In the genomic region with DNA sequence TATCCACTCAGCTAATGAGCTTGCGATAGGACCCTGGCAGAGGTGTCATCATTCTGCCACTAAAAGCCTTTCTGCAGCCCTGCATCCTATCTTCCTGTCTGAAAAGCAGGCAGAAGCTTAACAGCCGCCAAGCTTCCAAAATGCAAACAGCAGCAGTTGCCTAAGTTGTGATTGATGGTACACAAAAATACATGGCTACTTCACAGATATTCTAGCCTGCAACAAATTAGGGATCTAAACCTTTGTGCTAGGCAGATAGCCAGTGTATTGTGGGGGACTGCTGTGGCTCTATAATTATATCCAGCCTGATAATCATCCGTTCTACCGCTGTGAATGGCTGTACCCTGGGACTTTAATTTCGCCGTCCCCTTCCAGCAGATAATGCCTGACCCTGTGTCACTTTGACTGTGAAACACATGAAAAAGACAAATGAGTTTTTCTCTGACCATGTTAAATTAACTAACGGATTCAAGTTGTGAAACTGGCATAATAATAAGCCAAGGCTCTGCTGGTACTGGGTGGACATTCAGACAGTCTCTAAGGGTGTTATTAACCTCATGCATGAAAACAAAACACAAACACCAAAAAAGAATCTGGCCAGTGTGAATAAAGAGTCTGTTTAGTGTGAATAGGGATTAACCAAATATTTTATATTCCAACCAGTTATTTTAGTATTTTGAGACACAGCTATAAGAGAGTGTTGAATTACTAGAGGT, we compare ENCODE assay signal across 13 cellular contexts. TPM values are rescaled to one million over a fixed set of nuclear protein-coding genes. Genes with fewer than 3 reads are reported as not detected.
A peak's percentile ranks its signal among the peaks of the same experiment; 100 is the strongest.
DNase-seq lines count a peak whose midpoint lies in the region; ATAC-seq and TF ChIP-seq lines count a peak whose summit lies in the region.
"Had no signal": no experiment of that assay in that cellular context is flagged by ENCODE, and none has a peak within 500 bp of the region (broad histone marks: within the 10 kb centered on the region; RNA-seq: fewer than 3 reads in every experiment).

No MANE protein-coding gene starts in this region.

- no peaks in the 10 kb centered on the region for H4K20me1 ChIP-seq in SK-N-SH (ENCODE audit: insufficient read depth)

- in situ Hi-C loops in gastrocnemius medialis (cut with MboI; ENCODE audit: low sequenced_read_pairs in 4 of 4): no loop called here

- H3K9me2 ChIP-seq in SK-N-SH: no peaks in the 10 kb centered on the region

- DNase-seq in DMS 273 (lab: John Stamatoyannopoulos, UW; ENCODE audit: unreplicated experiment): peak; percentile 23
- no peak for DNase-seq in DMS 273 treated with DMSO at 0.1 percent for 48 hours (lab: John Stamatoyannopoulos, UW)
- DNase-seq in SK-N-SH: peak; percentile 48
- peak; percentile 61 for DNase-seq in left kidney (ENCODE audit: low read depth, low spot score)
- peak in 1 of 49 donors; percentile 6 for DNase-seq in substantia nigra (lab: John Stamatoyannopoulos, UW)
- DNase-seq in gastrocnemius medialis: no peak
- no peak for DNase-seq in effector CD4-positive, alpha-beta T cell
- DNase-seq: activated CD4-positive, CD25-positive, alpha-beta regulatory T cell; cortex of kidney; NCI-H526 treated with DMSO at 0.1 percent for 48 hours; stomach had no signal

- POLR2A ChIA-PET in SK-N-SH (lab: Yijun Ruan, JAX): interaction anchor here (0.6 kb wide), 1 partner anchor 1470 kb away, joined by 4 read pairs; no protein-coding TSS in a partner anchor

- H3K27ac ChIP-seq in SK-N-SH (ENCODE audit: low read depth in 2 of 2, low read length in 1 of 2) (peak overlapping the region in 1 of 2 experiments; percentile 98; a peak in 2 of 4 replicates), substantia nigra (ENCODE audit: low read depth, low read length, poor library complexity, severe bottlenecking) (peak overlapping the region; percentile 62), gastrocnemius medialis (no peak overlapping the region)
- H3K27ac ChIP-seq: 22Rv1, stomach had no signal

- H3K36me3 ChIP-seq in SK-N-SH (replicated peaks in 1 of 2; ENCODE audit: control insufficient read depth in 1 of 2, insufficient read depth in 2 of 2, low read length in 1 of 2) (no peaks in the 10 kb centered on the region), gastrocnemius medialis (no peaks in the 10 kb centered on the region)
- H3K36me3 ChIP-seq: stomach had no signal

- ATAC-seq in gastrocnemius medialis (no peak), HG03095 (IDR thresholded peaks at IDR 0.05; ENCODE audit: unreplicated experiment) (no peak)

- TF ChIP-seq RAD21 in SK-N-SH (IDR thresholded peaks at IDR 0.05; ENCODE audit: low read length): peak; percentile 27

- H3K9ac ChIP-seq in SK-N-SH: no peak overlapping the region

- H3F3A ChIP-seq in SK-N-SH (replicated peaks; ENCODE audit: insufficient read depth): no peaks in the 10 kb centered on the region

- TF ChIP-seq CTCF in SK-N-SH (IDR thresholded peaks at IDR 0.05): no peak
- no peak for TF ChIP-seq CTCF in gastrocnemius medialis (IDR thresholded peaks at IDR 0.05 in 4 of 5, conservative IDR thresholded peaks at IDR 0.05 in 1 of 5)

- TF ChIP-seq POLR2A in gastrocnemius medialis (IDR thresholded peaks at IDR 0.05): no peak

- intact Hi-C loops in gastrocnemius medialis (cut with DNase I; ENCODE audit: low total_unique reads): no loop called here

- 37% methylated on average over 7 of the region's 7 CpGs for WGBS in SK-N-SH (ENCODE audit: low lambda C conversion rate)

- H3K79me2 ChIP-seq in SK-N-SH (ENCODE audit: insufficient read depth): no peaks in the 10 kb centered on the region

- H3K9me3 ChIP-seq in SK-N-SH (no peaks in the 10 kb centered on the region), gastrocnemius medialis (no peaks in the 10 kb centered on the region)
- H3K9me3 ChIP-seq: stomach had no signal

- CTCF ChIA-PET in SK-N-SH (lab: Yijun Ruan, JAX): interaction anchor here (0.6 to 1.2 kb wide), 3 partner anchors 20 to 48 kb away, joined by 3 to 4 read pairs (median 3); no protein-coding TSS in a partner anchor

- H3K4me2 ChIP-seq in SK-N-SH: no peak overlapping the region

- H2AFZ ChIP-seq in SK-N-SH (ENCODE audit: low read depth): no peak overlapping the region

- H3K4me3 ChIP-seq in SK-N-SH (ENCODE audit: low read depth in 2 of 2, low read length in 1 of 2) (peak overlapping the region in 1 of 2 experiments; percentile 26; a peak in 1 of 4 replicates), gastrocnemius medialis (no peak overlapping the region)
- H3K4me3 ChIP-seq: stomach had no signal

- peaks cover 0 to 18% of the 10 kb centered on the region in 2 experiments; a peak in 2 of 4 replicates for H3K4me1 ChIP-seq in SK-N-SH (ENCODE audit: control insufficient read depth in 1 of 2, insufficient read depth in 2 of 2, low read depth in 1 of 2, low read length in 1 of 2)
- H3K4me1 ChIP-seq in gastrocnemius medialis: peaks cover 28 to 35% of the 10 kb centered on the region in 2 donors

- H3K27me3 ChIP-seq in SK-N-SH (ENCODE audit: insufficient read depth) (no peaks in the 10 kb centered on the region; the same call in 1 of the 2 replicates), gastrocnemius medialis (peaks cover 0 to 5% (median 0%) of the 10 kb centered on the region in 3 donors)
- H3K27me3 ChIP-seq: stomach had no signal

- peak in 1 of 2 experiments; percentile 85; a peak in 2 of 4 replicates for TF ChIP-seq EP300 in SK-N-SH (IDR thresholded peaks at IDR 0.05; ENCODE audit: borderline replicate concordance in 1 of 2, low read depth in 1 of 2, low read length in 1 of 2)

TF ChIP-seq in SK-N-SH, 30 proteins besides CTCF, POLR2A, EP300 and RAD21:
- TF ChIP-seq, protein P1, sequence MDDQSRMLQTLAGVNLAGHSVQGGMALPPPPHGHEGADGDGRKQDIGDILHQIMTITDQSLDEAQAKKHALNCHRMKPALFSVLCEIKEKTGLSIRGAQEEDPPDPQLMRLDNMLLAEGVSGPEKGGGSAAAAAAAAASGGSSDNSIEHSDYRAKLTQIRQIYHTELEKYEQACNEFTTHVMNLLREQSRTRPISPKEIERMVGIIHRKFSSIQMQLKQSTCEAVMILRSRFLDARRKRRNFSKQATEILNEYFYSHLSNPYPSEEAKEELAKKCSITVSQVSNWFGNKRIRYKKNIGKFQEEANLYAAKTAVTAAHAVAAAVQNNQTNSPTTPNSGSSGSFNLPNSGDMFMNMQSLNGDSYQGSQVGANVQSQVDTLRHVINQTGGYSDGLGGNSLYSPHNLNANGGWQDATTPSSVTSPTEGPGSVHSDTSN (IDR thresholded peaks at IDR 0.05): no peak
- TF ChIP-seq FOXJ3 (CRISPR knock-in tag; IDR thresholded peaks at IDR 0.05) (peak; percentile 90), GATA2 (CRISPR knock-in tag; IDR thresholded peaks at IDR 0.05) (peak; percentile 93), FOSL2 (IDR thresholded peaks at IDR 0.05; ENCODE audit: borderline replicate concordance, low read depth) (no peak), FOXM1 (IDR thresholded peaks at IDR 0.05; ENCODE audit: low read depth) (no peak), TCF12 (IDR thresholded peaks at IDR 0.05) (peak; percentile 22; the same call in 1 of the 2 replicates), RCOR1 (IDR thresholded peaks at IDR 0.05; ENCODE audit: low read length) (peak; percentile 66; the same call in 1 of the 2 replicates)

RNA-seq across cellular contexts. Expression of gene SEMA6A, which starts 45.9 kb away (rescaled TPM):
- 0.18 and 0.29 TPM in 2 replicates for polyA plus RNA-seq in SK-N-SH (2012; rRNA removed)
- 0.30 and 0.31 TPM in 2 replicates for polyA plus RNA-seq in SK-N-SH (2012; cell fraction: cytosol; rRNA removed)
- 0.77 and 0.98 TPM in 2 replicates for polyA plus RNA-seq in SK-N-SH (2012; cell fraction: nucleus; rRNA removed)
- total RNA-seq in gastrocnemius medialis: 1 to 10 TPM; 2.5 to 6.5 (median 2.7) TPM

Comparison
In these comparisons a context has a peak if more than half of its experiments do, and no peak if none do; other contexts are left out.
1. DNase-seq: peak in DMS 273 (single experiment), SK-N-SH (single experiment) and left kidney (single experiment); none in DMS 273 treated with DMSO at 0.1 percent for 48 hours (single experiment), gastrocnemius medialis (0 of 2) and effector CD4-positive, alpha-beta T cell (single experiment).